Comparison of ENCODE assay signal across 23 cellular contexts in genomic region chr15:90162956-90163355, GRCh38. TPM values are rescaled to one million over a fixed set of nuclear protein-coding genes. Genes with fewer than 3 reads are reported as not detected.
DNase-seq lines count a peak whose midpoint lies in the region; FAIRE-seq and TF ChIP-seq lines count a peak whose summit lies in the region.
"Had no signal": no experiment of that assay in that cellular context is flagged by ENCODE, and none has a peak within 500 bp of the region (broad histone marks: within the 10 kb centered on the region; RNA-seq: fewer than 3 reads in every experiment).

No MANE protein-coding gene starts in this region.

- no peak overlapping the region for H3K27ac Mint-ChIP-seq in neural progenitor cell
- H3K27ac Mint-ChIP-seq: activated CD4-positive, alpha-beta memory T cell treated with anti-CD3 and anti-CD28 coated beads for 36 hours; activated naive CD4-positive, alpha-beta T cell treated with anti-CD3 and anti-CD28 coated beads, Interleukin-2, amount 50 U/mL, for 72 hours; HFFc6; immature natural killer cell; stimulated activated naive CD8-positive, alpha-beta T cell treated with anti-CD3 and anti-CD28 coated beads, Interleukin-15, amount 100 ng/mL, for 72 hours had no signal

- H3K4me1 ChIP-seq in keratinocyte (ENCODE audit: control insufficient read depth, extremely low read depth, insufficient read depth, low read length) (peaks cover 51% of the 10 kb centered on the region), thyroid gland (peaks cover 57 to 64% of the 10 kb centered on the region in 2 donors), neural progenitor cell (peaks cover 8% of the 10 kb centered on the region)

- peaks cover 19% of the 10 kb centered on the region for H3K27me3 Mint-ChIP-seq in neural progenitor cell (ENCODE audit: insufficient read depth, low read depth)
- H3K27me3 Mint-ChIP-seq: activated CD4-positive, alpha-beta memory T cell treated with anti-CD3 and anti-CD28 coated beads for 36 hours; activated T-helper 17 cell treated with anti-CD3 and anti-CD28 coated beads, Interleukin-2, amount 50 U/mL, for 72 hours had no signal

- peaks cover 25% of the 10 kb centered on the region for H3K4me1 Mint-ChIP-seq in neural progenitor cell

- H3K4me3 Mint-ChIP-seq in neural progenitor cell: no peak overlapping the region
- H3K4me3 Mint-ChIP-seq: activated CD4-positive, alpha-beta memory T cell treated with anti-CD3 and anti-CD28 coated beads for 36 hours; GM23338; HFFc6; immature natural killer cell; stimulated activated naive CD8-positive, alpha-beta T cell treated with anti-CD3 and anti-CD28 coated beads, Interleukin-15, amount 100 ng/mL, for 72 hours had no signal

- H2AFZ ChIP-seq in keratinocyte (ENCODE audit: control insufficient read depth, low read length) (peak overlapping the region; percentile 32), neural progenitor cell (replicated peaks) (no peak overlapping the region)
- H2AFZ ChIP-seq: GM23338 had no signal

- H3K9ac ChIP-seq in keratinocyte (ENCODE audit: control insufficient read depth, extremely low read depth, insufficient read depth, low read length) (no peak overlapping the region), neural progenitor cell (no peak overlapping the region)

- peak overlapping the region; percentile 100 for H3K27ac ChIP-seq in VCaP
- peak overlapping the region; percentile 16 for H3K27ac ChIP-seq in keratinocyte (ENCODE audit: control insufficient read depth, insufficient read depth, low read length)
- H3K27ac ChIP-seq in thyroid gland: peak overlapping the region; percentile 5 to 96 (median 87)
- H3K27ac ChIP-seq in neural progenitor cell: no peak overlapping the region
- H3K27ac ChIP-seq: coronary artery, neutrophil, tibial nerve had no signal

- H3K9me3 ChIP-seq in keratinocyte (ENCODE audit: control insufficient read depth, low read depth, low read length) (no peaks in the 10 kb centered on the region), thyroid gland (no peaks in the 10 kb centered on the region), neural progenitor cell (ENCODE audit: low read depth) (no peaks in the 10 kb centered on the region)
- H3K9me3 ChIP-seq: neutrophil, tibial nerve had no signal

- WGBS in thyroid gland, 2 donors: 88 to 93% methylated on average over 9 of the region's 9 CpGs

- no peaks in the 10 kb centered on the region for H4K20me1 ChIP-seq in keratinocyte (ENCODE audit: control insufficient read depth, extremely low read depth, insufficient read depth, low read length)
- H4K20me1 ChIP-seq in neural progenitor cell (ENCODE audit: low read depth): no peaks in the 10 kb centered on the region

- H3K4me2 ChIP-seq in keratinocyte (ENCODE audit: control insufficient read depth, extremely low read depth, insufficient read depth, low read depth, low read length) (peak overlapping the region; percentile 13), neural progenitor cell (no peak overlapping the region)
- H3K4me2 ChIP-seq: GM23338 had no signal

- no peaks in the 10 kb centered on the region for H3K79me2 ChIP-seq in keratinocyte (ENCODE audit: control insufficient read depth, insufficient read depth, low read length)
- no peaks in the 10 kb centered on the region for H3K79me2 ChIP-seq in neural progenitor cell (ENCODE audit: low read depth)

- peaks cover 13% of the 10 kb centered on the region for H3F3A ChIP-seq in neural progenitor cell (ENCODE audit: low read depth)

- FAIRE-seq in keratinocyte (lab: Jason Lieb, UNC): no peak
- FAIRE-seq: D721Med had no signal

- no peaks in the 10 kb centered on the region for H3K36me3 ChIP-seq in keratinocyte (ENCODE audit: control insufficient read depth in 2 of 2, extremely low read depth in 1 of 2, insufficient read depth in 2 of 2, low read length in 2 of 2)
- H3K36me3 ChIP-seq in thyroid gland: no peaks in the 10 kb centered on the region
- H3K36me3 ChIP-seq in neural progenitor cell: no peaks in the 10 kb centered on the region
- H3K36me3 ChIP-seq: neutrophil, tibial nerve had no signal

- TF ChIP-seq CTCF in VCaP (conservative IDR thresholded peaks at IDR 0.05) (no peak), keratinocyte (optimal IDR thresholded peaks at IDR 0.05 in 1 of 3, IDR thresholded peaks at IDR 0.05 in 1 of 3, conservative IDR thresholded peaks at IDR 0.05 in 1 of 3; ENCODE audit: extremely low read depth in 1 of 3, insufficient read depth in 2 of 3, low read length in 3 of 3) (no peak), thyroid gland (IDR thresholded peaks at IDR 0.05) (no peak), neural progenitor cell (IDR thresholded peaks at IDR 0.05) (no peak)

- no peak for TF ChIP-seq POLR2A in thyroid gland (IDR thresholded peaks at IDR 0.05)

- dilution Hi-C loops in keratinocyte (cut with MboI; ENCODE audit: extremely low pct_ligation_motif_present, low sequenced_read_pairs): no loop called here

- no peaks in the 10 kb centered on the region for H3K36me3 Mint-ChIP-seq in neural progenitor cell
- H3K36me3 Mint-ChIP-seq: activated CD4-positive, alpha-beta memory T cell treated with anti-CD3 and anti-CD28 coated beads for 36 hours; activated naive CD4-positive, alpha-beta T cell treated with anti-CD3 and anti-CD28 coated beads, Interleukin-2, amount 50 U/mL, for 72 hours; immature natural killer cell had no signal

- H3K27me3 ChIP-seq in keratinocyte (ENCODE audit: control insufficient read depth, extremely low read depth, insufficient read depth, low read length): no peaks in the 10 kb centered on the region
- H3K27me3 ChIP-seq in thyroid gland: no peaks in the 10 kb centered on the region
- no peaks in the 10 kb centered on the region for H3K27me3 ChIP-seq in neural progenitor cell
- H3K27me3 ChIP-seq: neutrophil, tibial nerve had no signal

- DNase-seq in HT-29 (ENCODE audit: low spot score): peak; percentile 51
- DNase-seq in keratinocyte (ENCODE audit: low read depth, low spot score): no peak
- no peak for DNase-seq in thyroid gland
- DNase-seq in DMS 273 (lab: John Stamatoyannopoulos, UW; ENCODE audit: unreplicated experiment): no peak
- DNase-seq in NCI-H128 (lab: John Stamatoyannopoulos, UW; ENCODE audit: unreplicated experiment): no peak
- no peak for DNase-seq in neural progenitor cell (ENCODE audit: low spot score)
- DNase-seq: activated CD4-positive, alpha-beta memory T cell treated with anti-CD3 and anti-CD28 coated beads for 36 hours; activated CD4-positive, CD25-positive, alpha-beta regulatory T cell treated with anti-CD3 and anti-CD28 coated beads, Interleukin-2, amount 50 U/mL, for 72 hours; activated CD8-positive, alpha-beta memory T cell treated with anti-CD3 and anti-CD28 coated beads, Interleukin-2, amount 50 U/mL, for 48 hours; HFFc6; hypothalamus; immature natural killer cell; Kasumi-1; mesendoderm; stimulated activated naive CD8-positive, alpha-beta T cell treated with anti-CD3 and anti-CD28 coated beads, Interleukin-15, amount 100 ng/mL, for 72 hours had no signal

- no peak overlapping the region for H3K4me3 ChIP-seq in keratinocyte (ENCODE audit: control insufficient read depth in 2 of 3, extremely low read depth in 1 of 3, insufficient read depth in 2 of 3, low read depth in 1 of 3, low read length in 3 of 3)
- H3K4me3 ChIP-seq in thyroid gland (replicated peaks in 1 of 3): no peak overlapping the region
- H3K4me3 ChIP-seq in neural progenitor cell: no peak overlapping the region
- H3K4me3 ChIP-seq: coronary artery, GM23338, tibial nerve had no signal

- intact Hi-C loops in thyroid gland (cut with DNase I): no loop called here

- H3K9me1 ChIP-seq in keratinocyte (ENCODE audit: control insufficient read depth, extremely low read depth, insufficient read depth, low read length): no peaks in the 10 kb centered on the region

- H3K9me3 Mint-ChIP-seq in neural progenitor cell: peaks cover 2% of the 10 kb centered on the region
- H3K9me3 Mint-ChIP-seq: activated CD4-positive, alpha-beta memory T cell treated with anti-CD3 and anti-CD28 coated beads for 36 hours; activated naive CD4-positive, alpha-beta T cell treated with anti-CD3 and anti-CD28 coated beads, Interleukin-2, amount 50 U/mL, for 72 hours; activated T-helper 17 cell treated with anti-CD3 and anti-CD28 coated beads, Interleukin-2, amount 50 U/mL, for 72 hours; GM23338; HFFc6; immature natural killer cell; stimulated activated naive CD8-positive, alpha-beta T cell treated with anti-CD3 and anti-CD28 coated beads, Interleukin-15, amount 100 ng/mL, for 72 hours had no signal

RNA-seq across cellular contexts. Expression of gene SEMA4B, which starts 38.2 kb away (rescaled TPM):
- 198 and 272 TPM in 2 replicates for total RNA-seq in HT-29 (2014; rRNA removed; shearing (Covaris generic))
- 58.7 to 95.1 TPM (median 72.7 TPM) in 3 replicates for polyA plus RNA-seq in keratinocyte
- polyA plus RNA-seq in keratinocyte (2011; ENCODE audit: low read depth): 14.0 TPM
- polyA plus RNA-seq in keratinocyte (2011; cell fraction: cytosol; rRNA removed): 21.2 and 40.8 TPM in 2 replicates
- 116 and 175 TPM in 2 replicates for polyA plus RNA-seq in keratinocyte (2011; cell fraction: nucleus; rRNA removed)
- polyA plus RNA-seq in keratinocyte (2012; ENCODE audit: low replicate concordance): 41.9 and 85.6 TPM in 2 replicates
- polyA minus RNA-seq in keratinocyte: 129 to 210 TPM (median 133 TPM) in 3 replicates
- 184 TPM for polyA minus RNA-seq in keratinocyte (2011; cell fraction: cytosol; rRNA and poly(A)+ RNA removed)
- polyA minus RNA-seq in keratinocyte (2011; cell fraction: nucleus; rRNA and poly(A)+ RNA removed): 289 and 325 TPM in 2 replicates
- 100 to 1,000 TPM in 1 of 4 donors, 10 to 100 TPM in 3; 49.5 to 163 (median 69.9) TPM for total RNA-seq in thyroid gland
- 7.7 and 18.9 TPM in 2 replicates for total RNA-seq in neural progenitor cell (ENCODE audit: low replicate concordance)
